ENCODE assay signal across 9 cellular contexts in the genomic region with DNA sequence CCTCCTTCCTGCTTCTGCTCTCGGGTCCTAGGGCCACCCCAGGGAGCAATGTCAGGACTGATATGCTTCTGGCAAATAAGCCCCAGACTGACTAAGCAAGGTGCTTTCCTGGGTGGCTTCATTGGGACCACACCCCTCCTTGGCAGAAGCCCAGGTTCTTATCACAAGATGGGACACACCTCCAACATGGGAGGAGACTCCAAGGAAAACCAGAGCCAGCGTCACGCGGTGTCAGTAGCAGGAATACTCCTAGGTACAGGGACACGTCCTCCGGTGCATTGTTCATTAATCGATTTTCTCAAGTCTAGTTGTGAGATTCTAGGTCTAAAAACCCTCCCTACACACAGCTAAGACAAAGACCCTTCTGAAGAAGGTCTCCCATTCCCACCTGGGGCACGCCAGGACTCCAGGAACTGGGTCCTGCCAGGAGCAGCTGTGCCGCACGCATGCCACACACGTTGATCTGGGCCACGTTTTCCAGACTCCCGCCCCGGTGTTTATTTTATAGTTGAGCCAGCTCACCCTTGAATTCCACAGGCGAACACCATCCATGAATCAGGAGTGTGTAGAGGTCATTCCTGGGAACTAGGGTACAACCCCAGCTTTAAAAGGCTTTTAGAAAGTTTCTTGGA. TPM values are rescaled to one million over a fixed set of nuclear protein-coding genes. Genes with fewer than 3 reads are reported as not detected.
DNase-seq lines count a peak whose midpoint lies in the region; ATAC-seq and TF ChIP-seq lines count a peak whose summit lies in the region.
"Had no signal": no experiment of that assay in that cellular context is flagged by ENCODE, and none has a peak within 500 bp of the region (broad histone marks: within the 10 kb centered on the region; RNA-seq: fewer than 3 reads in every experiment).

No MANE protein-coding gene starts in this region.

- H3K27ac ChIP-seq in AG04450 (ENCODE audit: low read depth, low read length), result no peak overlapping the region
- H3K27ac ChIP-seq: heart right ventricle had no signal

- no peak overlapping the region for H3K4me3 ChIP-seq in AG04450 (ENCODE audit: low read depth, low read length)
- H3K4me3 ChIP-seq: heart right ventricle had no signal

- POLR2A ChIA-PET in AG04450 (lab: Yijun Ruan, JAX), result interaction anchor here (0.8 to 1.4 kb wide), 2 partner anchors 19 to 43 kb away, joined by 3 read pairs; a partner anchor contains a TSS

- CTCF ChIA-PET in AG04450 (lab: Charles Lee), result interaction anchor here (0.7 to 3.3 kb wide), 3 partner anchors 19 to 119 kb away, joined by 4 to 14 read pairs (median 10); no protein-coding TSS in a partner anchor

- H3K27me3 ChIP-seq in AG04450 (ENCODE audit: control insufficient read depth, insufficient read depth, low read length), result no peaks in the 10 kb centered on the region

- ATAC-seq in HG03159 (IDR thresholded peaks at IDR 0.05; ENCODE audit: unreplicated experiment) (no peak), GM18867 (IDR thresholded peaks at IDR 0.05; ENCODE audit: unreplicated experiment) (no peak)

- no peaks in the 10 kb centered on the region; the same call in 1 of the 2 replicates for H3K9me3 ChIP-seq in AG04450 (ENCODE audit: control insufficient read depth, insufficient read depth, low read length)
- H3K9me3 ChIP-seq: heart right ventricle had no signal

- peak; percentile 20 for DNase-seq in AG04450 (ENCODE audit: low read depth, low spot score)
- DNase-seq in NCI-H1105 treated with DMSO at 0.1 percent for 48 hours (lab: John Stamatoyannopoulos, UW), result peak; percentile 81
- peak; percentile 50 for DNase-seq in astrocyte of the hippocampus (ENCODE audit: low read depth, low spot score)
- DNase-seq in medulla oblongata (ENCODE audit: extremely low spot score), result peak; percentile 23
- DNase-seq in Kasumi-1 (lab: John Stamatoyannopoulos, UW), result no peak
- DNase-seq in SKM-1 (lab: John Stamatoyannopoulos, UW; ENCODE audit: unreplicated experiment), result no peak
- DNase-seq: heart right ventricle had no signal

- no peak for TF ChIP-seq CTCF in AG04450 (IDR thresholded peaks at IDR 0.05; ENCODE audit: low read depth, low read length)

RNA-seq across cellular contexts. Expression of a gene that starts 30.8 kb away (rescaled TPM):
- not detected in 2 replicates for polyA plus RNA-seq in AG04450 (2011; rRNA removed)
- polyA minus RNA-seq in AG04450 (2011; rRNA and poly(A)+ RNA removed), result not detected in 2 replicates

RNA-seq across cellular contexts. Expression of a gene that starts 43.1 kb away (rescaled TPM):
- 4.1 and 5.8 TPM in 2 replicates for polyA plus RNA-seq in AG04450 (2011; rRNA removed)
- 2.2 and 2.6 TPM in 2 replicates for polyA minus RNA-seq in AG04450 (2011; rRNA and poly(A)+ RNA removed)

Comparison
In these comparisons a context has a peak if more than half of its experiments do, and no peak if none do; other contexts are left out.
1. DNase-seq: peak in AG04450 (single experiment), NCI-H1105 treated with DMSO at 0.1 percent for 48 hours (single experiment), astrocyte of the hippocampus (single experiment) and medulla oblongata (single experiment); none in Kasumi-1 (0 of 2) and SKM-1 (single experiment).